ENCODE assay signal across 24 cellular contexts in the genomic region with DNA sequence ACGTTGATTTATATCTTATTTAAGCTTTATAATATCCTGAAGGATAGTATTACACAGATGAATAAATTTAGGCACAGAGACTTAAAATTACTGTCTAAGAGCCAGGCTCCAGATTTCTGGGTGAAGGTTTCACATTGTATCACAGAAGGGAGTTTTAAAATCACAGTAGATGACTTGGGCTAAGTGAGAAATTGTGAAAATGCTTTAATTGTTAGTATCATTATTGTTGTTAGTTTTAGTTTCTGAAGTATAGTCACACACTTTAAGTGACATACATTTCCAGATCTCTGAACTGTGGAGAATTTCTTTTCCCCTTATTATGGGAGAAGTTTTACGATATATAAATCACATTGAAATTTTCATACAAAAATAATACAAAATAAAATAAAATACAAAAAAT.
DNase-seq lines count a peak whose midpoint lies in the region; ATAC-seq, FAIRE-seq and TF ChIP-seq lines count a peak whose summit lies in the region.
"Had no signal": no experiment of that assay in that cellular context is flagged by ENCODE, and none has a peak within 500 bp of the region (broad histone marks: within the 10 kb centered on the region; RNA-seq: fewer than 3 reads in every experiment).

No MANE protein-coding gene starts in this region.

- BruUV-seq in Panc1 (replicated peaks; lab: Mats Ljungman, UMichigan), result no TSS peak
- no TSS peak for BruUV-seq in MCF 10A (replicated peaks; lab: Mats Ljungman, UMichigan)

- no peaks in the 10 kb centered on the region for H3K36me3 Mint-ChIP-seq in MCF 10A (ENCODE audit: insufficient read depth, unreplicated experiment)
- H3K36me3 Mint-ChIP-seq: IgD-negative memory B cell had no signal

- H3K27me3 Mint-ChIP-seq in MCF 10A (ENCODE audit: insufficient read depth, unreplicated experiment), result no peaks in the 10 kb centered on the region
- H3K27me3 Mint-ChIP-seq: IgD-negative memory B cell had no signal

- TF ChIP-seq CTCF in Panc1 (IDR thresholded peaks at IDR 0.05) (no peak), gastroesophageal sphincter (IDR thresholded peaks at IDR 0.05) (no peak), spleen (IDR thresholded peaks at IDR 0.05 in 8 of 11, conservative IDR thresholded peaks at IDR 0.05 in 3 of 11) (no peak), MCF 10A (IDR thresholded peaks at IDR 0.05; ENCODE audit: unreplicated experiment) (no peak)

- H3K27ac ChIP-seq in Panc1 (ENCODE audit: low read length) (peak overlapping the region; percentile 74), gastroesophageal sphincter (peak overlapping the region; percentile 40 to 98 (median 84)), spleen (peak overlapping the region in 5 of 8 donors; percentile 51 to 91 (median 89))
- no peak overlapping the region for H3K27ac ChIP-seq in effector memory CD4-positive, alpha-beta T cell (ENCODE audit: insufficient read depth, low read length, poor library complexity, severe bottlenecking)
- H3K27ac ChIP-seq: colonic mucosa, HL-60 had no signal

- H3K9me3 Mint-ChIP-seq in MCF 10A (ENCODE audit: unreplicated experiment), result no peaks in the 10 kb centered on the region
- H3K9me3 Mint-ChIP-seq: activated CD4-positive, alpha-beta T cell treated with anti-CD3 and anti-CD28 coated beads, Interleukin-2, amount 10 ng/mL, durations not matched to agents 24 days and 14 days; activated naive CD4-positive, alpha-beta T cell treated with anti-CD3 and anti-CD28 coated beads for 36 hours had no signal

- no peak for TF ChIP-seq EP300 in gastroesophageal sphincter (IDR thresholded peaks at IDR 0.05)

- FAIRE-seq in G401.6 (lab: Jason Lieb, UNC), result peak; percentile 80
- FAIRE-seq: H1 had no signal

- intact Hi-C loops in Panc1 (cut with micrococcal nuclease; ENCODE audit: unreplicated experiment), result loop anchor here (5.0 kb wide), 1 partner anchor 63 kb away; no protein-coding TSS in a partner anchor
- intact Hi-C loops in spleen (cut with DNase I; ENCODE audit: low total_unique reads), result no loop called here
- intact Hi-C loops in MCF 10A (cut with micrococcal nuclease), result no loop called here

- H3K4me1 ChIP-seq in Panc1 (ENCODE audit: control insufficient read depth, insufficient read depth, low read length) (peaks cover 42% of the 10 kb centered on the region), gastroesophageal sphincter (peaks cover 18 to 86% (median 22%) of the 10 kb centered on the region in 3 donors), spleen (peaks cover 14 to 61% (median 45%) of the 10 kb centered on the region in 6 donors)
- H3K4me1 ChIP-seq in effector memory CD4-positive, alpha-beta T cell (ENCODE audit: control insufficient read depth, insufficient read depth, low read length, poor library complexity, severe bottlenecking), result peaks cover 12% of the 10 kb centered on the region

- H3K4me1 Mint-ChIP-seq in MCF 10A (ENCODE audit: insufficient read depth, unreplicated experiment), result peaks cover 22% of the 10 kb centered on the region

- POLR2A ChIA-PET in Panc1 (lab: Charles Lee), result no interaction called here
- POLR2A ChIA-PET in MCF 10A (lab: Yijun Ruan, JAX), result interaction anchor here (0.6 to 14.3 kb wide), 9 partner anchors 8 to 787 kb away, joined by 3 to 427 read pairs (median 18); no protein-coding TSS in a partner anchor

- H3K4me3 Mint-ChIP-seq in MCF 10A (ENCODE audit: unreplicated experiment), result no peak overlapping the region
- H3K4me3 Mint-ChIP-seq: activated CD4-positive, alpha-beta T cell treated with anti-CD3 and anti-CD28 coated beads, Interleukin-2, amount 10 ng/mL, durations not matched to agents 24 days and 14 days; activated naive CD4-positive, alpha-beta T cell treated with anti-CD3 and anti-CD28 coated beads for 36 hours; IgD-negative memory B cell had no signal

- H3K9me3 ChIP-seq in Panc1 (ENCODE audit: control insufficient read depth, insufficient read depth, low read depth, low read length) (no peaks in the 10 kb centered on the region), gastroesophageal sphincter (no peaks in the 10 kb centered on the region), spleen (no peaks in the 10 kb centered on the region)
- no peaks in the 10 kb centered on the region for H3K9me3 ChIP-seq in effector memory CD4-positive, alpha-beta T cell (ENCODE audit: control insufficient read depth, low read length)
- H3K9me3 ChIP-seq: colonic mucosa, gastrocnemius medialis, mucosa of descending colon had no signal

- H3K36me3 ChIP-seq in Panc1 (ENCODE audit: control insufficient read depth, insufficient read depth, low read length) (no peaks in the 10 kb centered on the region), gastroesophageal sphincter (no peaks in the 10 kb centered on the region), spleen (no peaks in the 10 kb centered on the region)
- H3K36me3 ChIP-seq in effector memory CD4-positive, alpha-beta T cell (ENCODE audit: control insufficient read depth, insufficient read depth, low read length), result no peaks in the 10 kb centered on the region
- H3K36me3 ChIP-seq: colonic mucosa, gastrocnemius medialis had no signal

- no peak for TF ChIP-seq POLR2A in gastroesophageal sphincter (IDR thresholded peaks at IDR 0.05)
- TF ChIP-seq POLR2A in spleen (IDR thresholded peaks at IDR 0.05), result no peak

- no peak overlapping the region for H3K27ac Mint-ChIP-seq in MCF 10A (ENCODE audit: low read depth, unreplicated experiment)
- H3K27ac Mint-ChIP-seq: activated CD4-positive, alpha-beta T cell treated with anti-CD3 and anti-CD28 coated beads, Interleukin-2, amount 10 ng/mL, durations not matched to agents 24 days and 14 days; activated naive CD4-positive, alpha-beta T cell treated with anti-CD3 and anti-CD28 coated beads for 36 hours; IgD-negative memory B cell had no signal

- in situ Hi-C loops in Panc1 (cut with HindIII; ENCODE audit: low pct_unique_long_range_greater_than_20kb, low sequenced_read_pairs), result no loop called here

- CTCF ChIA-PET in Panc1 (lab: Charles Lee), result interaction anchor here (0.6 kb wide), 1 partner anchor 301 kb away, joined by 3 read pairs; no protein-coding TSS in a partner anchor
- CTCF ChIA-PET in MCF 10A (lab: Yijun Ruan, JAX), result interaction anchor here (0.6 to 1.8 kb wide), 9 partner anchors 24 to 1084 kb away, joined by 3 to 6 read pairs (median 3); partner anchors contain the start of gene MACF1

- H3K4me3 ChIP-seq in Panc1 (ENCODE audit: low read depth in 2 of 2, low read length in 2 of 2) (no peak overlapping the region), gastroesophageal sphincter (no peak overlapping the region), spleen (no peak overlapping the region)
- H3K4me3 ChIP-seq in effector memory CD4-positive, alpha-beta T cell (ENCODE audit: insufficient read depth, low read depth, low read length, poor library complexity, severe bottlenecking), result no peak overlapping the region
- H3K4me3 ChIP-seq: colonic mucosa, gastrocnemius medialis, mucosa of descending colon had no signal

- ATAC-seq in Panc1, result no peak
- no peak for ATAC-seq in gastroesophageal sphincter
- ATAC-seq in GM21390 (IDR thresholded peaks at IDR 0.05; ENCODE audit: unreplicated experiment), result no peak
- ATAC-seq: gastrocnemius medialis, left colon, mucosa of descending colon had no signal

- H3K27me3 ChIP-seq in Panc1 (ENCODE audit: control insufficient read depth, insufficient read depth, low read length), result no peaks in the 10 kb centered on the region
- no peaks in the 10 kb centered on the region for H3K27me3 ChIP-seq in gastroesophageal sphincter
- peaks cover 0 to 22% (median 0%) of the 10 kb centered on the region in 7 donors for H3K27me3 ChIP-seq in spleen (replicated peaks in 1 of 7)
- no peaks in the 10 kb centered on the region for H3K27me3 ChIP-seq in effector memory CD4-positive, alpha-beta T cell (replicated peaks; ENCODE audit: control insufficient read depth, insufficient read depth, low read length, poor library complexity, severe bottlenecking)
- H3K27me3 ChIP-seq: colonic mucosa, gastrocnemius medialis had no signal

- WGBS in gastroesophageal sphincter (ENCODE audit: low coverage in 1 of 2), 2 donors, result 64 to 69% methylated on average over 2 of the region's 2 CpGs
- 74 to 86% (median 80%) methylated on average over 2 of the region's 2 CpGs for WGBS in spleen, 5 donors

- DNase-seq in Panc1 (ENCODE audit: low read depth, low spot score) (no peak), spleen (no peak), MCF 10A (ENCODE audit: unreplicated experiment) (no peak), NCI-H2107 treated with DMSO at 0.1 percent for 48 hours (lab: John Stamatoyannopoulos, UW; ENCODE audit: unreplicated experiment) (no peak)
- DNase-seq in effector memory CD4-positive, alpha-beta T cell, result no peak
- DNase-seq: activated CD4-positive, alpha-beta T cell treated with anti-CD3 and anti-CD28 coated beads, Interleukin-2, amount 10 ng/mL, durations not matched to agents 24 days and 14 days; activated CD8-positive, alpha-beta memory T cell treated with anti-CD3 and anti-CD28 coated beads, Interleukin-2, amount 50 U/mL, for 48 hours; activated naive CD4-positive, alpha-beta T cell treated with anti-CD3 and anti-CD28 coated beads for 36 hours; colonic mucosa; gastrocnemius medialis; left colon; mucosa of descending colon; NCI-H1930; NCI-H446; NK-92 treated with Interleukin-12 subunit alpha and Interleukin-12 subunit beta, amount 100 ng/mL, for 24 hours; occipital lobe; stimulated activated CD4-positive, alpha-beta T cell treated with anti-CD3 and anti-CD28 coated beads, Interleukin-2, amount 100 ng/mL, for 24 hours; SW 1271 had no signal
